Comparison of ENCODE assay signal across 16 cellular contexts in the genomic region with DNA sequence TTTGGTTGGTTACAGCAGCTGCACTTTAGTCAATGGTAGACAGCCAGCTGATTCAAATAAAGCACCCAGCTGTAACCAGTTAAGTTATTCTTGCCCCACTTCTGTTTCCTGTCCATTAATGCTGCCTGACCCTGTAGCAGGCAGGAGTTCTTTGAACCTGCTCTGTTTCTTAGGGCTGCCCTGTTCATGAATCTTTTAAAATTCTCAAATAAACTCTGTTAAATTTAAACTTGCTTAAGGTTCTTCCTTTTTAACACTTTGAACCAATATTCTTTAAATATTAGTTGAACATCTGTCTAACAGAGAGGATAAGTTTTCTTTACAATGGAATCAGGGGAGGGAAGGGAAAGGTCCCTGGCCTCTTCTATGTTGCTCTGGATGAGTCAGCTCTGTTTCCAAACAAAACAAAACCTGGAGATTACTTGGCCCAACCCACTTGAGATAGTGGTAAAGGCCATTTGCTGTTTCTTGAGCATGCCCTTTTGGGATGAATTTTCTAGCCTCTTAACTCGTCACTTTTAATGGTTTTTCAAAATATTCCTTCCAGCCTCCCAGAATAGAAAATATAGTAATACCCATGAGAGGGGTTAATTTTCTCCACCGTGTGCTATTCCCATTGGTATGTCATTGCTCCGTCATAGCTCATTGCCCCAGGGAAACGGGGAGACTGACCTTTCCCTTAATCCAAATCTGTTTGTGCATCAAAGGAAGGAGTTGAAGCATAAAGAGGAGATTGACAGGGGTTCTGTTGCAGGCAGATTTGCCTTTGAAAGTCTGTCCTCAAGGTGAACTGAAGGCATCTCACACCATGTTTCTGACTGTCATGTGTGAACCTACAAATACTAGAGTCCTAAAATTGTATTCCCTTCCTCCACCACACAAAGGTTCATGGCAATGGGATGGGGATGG.
DNase-seq lines count a peak whose midpoint lies in the region; ATAC-seq, FAIRE-seq and TF ChIP-seq lines count a peak whose summit lies in the region.
"Had no signal": no experiment of that assay in that cellular context is flagged by ENCODE, and none has a peak within 500 bp of the region (broad histone marks: within the 10 kb centered on the region; RNA-seq: fewer than 3 reads in every experiment).

No MANE protein-coding gene starts in this region.

- no peak overlapping the region for H2AFZ ChIP-seq in ACC112 (ENCODE audit: low read length, unreplicated experiment)
- H2AFZ ChIP-seq in astrocyte (ENCODE audit: low read depth, low read length), result no peak overlapping the region
- no peak overlapping the region for H2AFZ ChIP-seq in hepatocyte
- no peak overlapping the region for H2AFZ ChIP-seq in H9 (ENCODE audit: low read length)

- TF ChIP-seq POLR2A in vagina (IDR thresholded peaks at IDR 0.05), result no peak

- H3K27ac ChIP-seq in ACC112 (ENCODE audit: low read depth, low read length) (peak overlapping the region; percentile 72), astrocyte (ENCODE audit: low read depth, low read length) (no peak overlapping the region), hepatocyte (peak overlapping the region; percentile 58), vagina (no peak overlapping the region), H9 (ENCODE audit: insufficient read length, low read depth, low read length) (no peak overlapping the region)
- H3K27ac ChIP-seq: lower lobe of right lung had no signal

- no peak overlapping the region for H3K4ac ChIP-seq in H9 (ENCODE audit: low read depth, low read length)

- no peak for FAIRE-seq in astrocyte (lab: Jason Lieb, UNC)

- H3K4me1 ChIP-seq in ACC112 (ENCODE audit: control insufficient read depth, insufficient read depth, low read length, unreplicated experiment) (peaks cover 17% of the 10 kb centered on the region), astrocyte (ENCODE audit: insufficient read depth, low read length) (no peaks in the 10 kb centered on the region), hepatocyte (ENCODE audit: insufficient read depth) (no peaks in the 10 kb centered on the region), vagina (peaks cover 3% of the 10 kb centered on the region), H9 (ENCODE audit: insufficient read depth, low read length) (no peaks in the 10 kb centered on the region)
- H3K4me1 ChIP-seq: lower lobe of right lung had no signal

- no peaks in the 10 kb centered on the region for H3K79me2 ChIP-seq in ACC112 (ENCODE audit: control insufficient read depth, insufficient read depth, low read length, unreplicated experiment)
- no peaks in the 10 kb centered on the region for H3K79me2 ChIP-seq in astrocyte (ENCODE audit: insufficient read depth, low read length)
- no peaks in the 10 kb centered on the region for H3K79me2 ChIP-seq in hepatocyte
- H3K79me2 ChIP-seq in H9 (ENCODE audit: insufficient read depth, low read length), result no peaks in the 10 kb centered on the region

- H3K4me3 Mint-ChIP-seq in HFFc6, result no peak overlapping the region
- no peak overlapping the region for H3K4me3 Mint-ChIP-seq in astrocyte (ENCODE audit: unreplicated experiment)
- H3K4me3 Mint-ChIP-seq in H9, result no peak overlapping the region
- H3K4me3 Mint-ChIP-seq: activated naive CD8-positive, alpha-beta T cell treated with anti-CD3 and anti-CD28 coated beads, Interleukin-2, amount 10 ng/mL, durations not matched to agents 7 days and 5 days; stimulated activated effector memory CD8-positive, alpha-beta T cell treated with anti-CD3 and anti-CD28 coated beads, Interleukin-12 subunit alpha, Interleukin-12 subunit beta, amount 100 ng/mL, for 72 hours; T-helper 2 cell treated with Interferon-gamma antibody and Interleukin-4, amounts not matched to agents 5 μg/mL and 100 μg/mL, for 36 hours had no signal

- no peaks in the 10 kb centered on the region for H3K36me3 Mint-ChIP-seq in HFFc6 (ENCODE audit: low read depth)
- H3K36me3 Mint-ChIP-seq in astrocyte (ENCODE audit: low read depth, unreplicated experiment), result no peaks in the 10 kb centered on the region
- H3K36me3 Mint-ChIP-seq in H9 (ENCODE audit: insufficient read depth in 1 of 3, low read depth in 3 of 3), result no peaks in the 10 kb centered on the region
- H3K36me3 Mint-ChIP-seq: activated naive CD8-positive, alpha-beta T cell treated with anti-CD3 and anti-CD28 coated beads, Interleukin-2, amount 10 ng/mL, durations not matched to agents 7 days and 5 days; stimulated activated effector memory CD8-positive, alpha-beta T cell treated with anti-CD3 and anti-CD28 coated beads, Interleukin-12 subunit alpha, Interleukin-12 subunit beta, amount 100 ng/mL, for 72 hours had no signal

- H4K5ac ChIP-seq in H9 (ENCODE audit: insufficient read length, low read depth, low read length), result no peak overlapping the region

- H3K27me3 ChIP-seq in ACC112 (ENCODE audit: insufficient read depth, low read length), result 0 out of 2 replicates have a peak, but pooled peaks cover 4% of the 10 kb centered on the region
- H3K27me3 ChIP-seq in astrocyte (ENCODE audit: insufficient read depth, low read length), result peaks cover 15% of the 10 kb centered on the region
- H3K27me3 ChIP-seq in hepatocyte, result no peaks in the 10 kb centered on the region
- H3K27me3 ChIP-seq in vagina, result no peaks in the 10 kb centered on the region
- no peaks in the 10 kb centered on the region for H3K27me3 ChIP-seq in H9 (ENCODE audit: insufficient read depth, low read length)

- H3K9ac ChIP-seq in astrocyte (ENCODE audit: low read length), result no peak overlapping the region
- H3K9ac ChIP-seq in H9 (ENCODE audit: extremely low read depth, insufficient read length, low read length), result no peak overlapping the region

- no peak overlapping the region for H2BK15ac ChIP-seq in H9 (ENCODE audit: low read depth, low read length)

- no peak overlapping the region for H3K27ac Mint-ChIP-seq in HFFc6
- no peak overlapping the region for H3K27ac Mint-ChIP-seq in astrocyte (ENCODE audit: unreplicated experiment)
- H3K27ac Mint-ChIP-seq in H9, result no peak overlapping the region; a peak in 1 of 7 replicates
- H3K27ac Mint-ChIP-seq: activated naive CD8-positive, alpha-beta T cell treated with anti-CD3 and anti-CD28 coated beads, Interleukin-2, amount 10 ng/mL, durations not matched to agents 7 days and 5 days; stimulated activated effector memory CD8-positive, alpha-beta T cell treated with anti-CD3 and anti-CD28 coated beads, Interleukin-12 subunit alpha, Interleukin-12 subunit beta, amount 100 ng/mL, for 72 hours; T-helper 2 cell treated with Interferon-gamma antibody and Interleukin-4, amounts not matched to agents 5 μg/mL and 100 μg/mL, for 36 hours had no signal

- WGBS in hepatocyte (ENCODE audit: low lambda C conversion rate, missing lambda C conversion rate), result 62% methylated on average over 4 of the region's 4 CpGs
- WGBS in H9 (ENCODE audit: extremely low coverage, insufficient read length, low lambda C conversion rate), result no CpG with 5 or more reads among the region's 4 CpGs

- no peak overlapping the region for H4K91ac ChIP-seq in H9 (ENCODE audit: insufficient read length, low read depth, low read length)

- H3K9me3 ChIP-seq in astrocyte (ENCODE audit: insufficient read depth, low read depth, low read length) (no peaks in the 10 kb centered on the region), hepatocyte (ENCODE audit: low read depth) (no peaks in the 10 kb centered on the region), vagina (no peaks in the 10 kb centered on the region), H9 (ENCODE audit: control insufficient read depth, low read depth, low read length) (no peaks in the 10 kb centered on the region)
- H3K9me3 ChIP-seq: lower lobe of right lung had no signal

- H3K4me2 ChIP-seq in astrocyte (ENCODE audit: low read length), result no peak overlapping the region
- H3K4me2 ChIP-seq in hepatocyte, result no peak overlapping the region
- no peak overlapping the region for H3K4me2 ChIP-seq in H9 (ENCODE audit: insufficient read depth, insufficient read length, low read length)

- intact Hi-C loops in vagina (cut with DNase I), result no loop called here

- H3K4me3 ChIP-seq in ACC112 (ENCODE audit: low read depth, low read length) (no peak overlapping the region), astrocyte (ENCODE audit: insufficient read depth, low read depth, low read length) (no peak overlapping the region), hepatocyte (no peak overlapping the region), vagina (no peak overlapping the region)
- H3K4me3 ChIP-seq: lower lobe of right lung had no signal

- H3K14ac ChIP-seq in H9 (ENCODE audit: insufficient read depth, low read length), result no peak overlapping the region

- H3K9me2 ChIP-seq in hepatocyte (replicated peaks; ENCODE audit: insufficient read depth), result no peaks in the 10 kb centered on the region

- H3T11ph ChIP-seq in H9 (ENCODE audit: low read length), result no peak overlapping the region

- ATAC-seq in HG03378 (IDR thresholded peaks at IDR 0.05; ENCODE audit: unreplicated experiment) (no peak), HG03139 (IDR thresholded peaks at IDR 0.05; ENCODE audit: unreplicated experiment) (no peak)
- ATAC-seq: lower lobe of right lung; stimulated activated effector memory CD8-positive, alpha-beta T cell treated with anti-CD3 and anti-CD28 coated beads, Interleukin-12 subunit alpha, Interleukin-12 subunit beta, amount 100 ng/mL, for 72 hours had no signal

- no peak overlapping the region for H2BK12ac ChIP-seq in H9 (ENCODE audit: insufficient read length, low read depth, low read length)

- H3K9me3 Mint-ChIP-seq in HFFc6 (no peaks in the 10 kb centered on the region), astrocyte (ENCODE audit: unreplicated experiment) (peaks cover 2% of the 10 kb centered on the region), H9 (no peaks in the 10 kb centered on the region)
- H3K9me3 Mint-ChIP-seq: activated naive CD8-positive, alpha-beta T cell treated with anti-CD3 and anti-CD28 coated beads, Interleukin-2, amount 10 ng/mL, durations not matched to agents 7 days and 5 days; stimulated activated effector memory CD8-positive, alpha-beta T cell treated with anti-CD3 and anti-CD28 coated beads, Interleukin-12 subunit alpha, Interleukin-12 subunit beta, amount 100 ng/mL, for 72 hours; T-helper 2 cell treated with Interferon-gamma antibody and Interleukin-4, amounts not matched to agents 5 μg/mL and 100 μg/mL, for 36 hours had no signal

- no peak overlapping the region for H2BK5ac ChIP-seq in H9 (ENCODE audit: insufficient read length, low read length)

- peaks cover 11% of the 10 kb centered on the region for H3K4me1 Mint-ChIP-seq in HFFc6 (ENCODE audit: low read depth)
- no peaks in the 10 kb centered on the region for H3K4me1 Mint-ChIP-seq in astrocyte (ENCODE audit: low read depth, unreplicated experiment)
- no peaks in the 10 kb centered on the region for H3K4me1 Mint-ChIP-seq in H9
- H3K4me1 Mint-ChIP-seq: activated naive CD8-positive, alpha-beta T cell treated with anti-CD3 and anti-CD28 coated beads, Interleukin-2, amount 10 ng/mL, durations not matched to agents 7 days and 5 days; stimulated activated effector memory CD8-positive, alpha-beta T cell treated with anti-CD3 and anti-CD28 coated beads, Interleukin-12 subunit alpha, Interleukin-12 subunit beta, amount 100 ng/mL, for 72 hours had no signal

- no peak overlapping the region for H4K8ac ChIP-seq in H9 (replicated peaks; ENCODE audit: insufficient read length, low read depth, low read length)

- H4K20me1 ChIP-seq in astrocyte (ENCODE audit: insufficient read depth, low read length) (no peaks in the 10 kb centered on the region), hepatocyte (ENCODE audit: insufficient read depth, poor library complexity, severe bottlenecking) (no peaks in the 10 kb centered on the region), H9 (ENCODE audit: control insufficient read depth, insufficient read depth, insufficient read length) (no peaks in the 10 kb centered on the region)

- H2BK120ac ChIP-seq in H9 (ENCODE audit: low read depth, low read length, poor library complexity, severe bottlenecking), result no peak overlapping the region

- no peak overlapping the region for H3K18ac ChIP-seq in H9 (ENCODE audit: insufficient read length, low read depth, low read length)

- H2BK20ac ChIP-seq in H9 (ENCODE audit: low read depth, low read length, poor library complexity, severe bottlenecking), result no peak overlapping the region

- DNase-seq in HFFc6, result peak; percentile 45
- peak; percentile 22 for DNase-seq in astrocyte (ENCODE audit: low read depth)
- peak; percentile 31 for DNase-seq in hepatocyte (ENCODE audit: low spot score)
- no peak for DNase-seq in vagina (ENCODE audit: extremely low spot score in 2 of 2)
- DNase-seq in H9, result no peak
- DNase-seq: activated naive CD8-positive, alpha-beta T cell treated with anti-CD3 and anti-CD28 coated beads, Interleukin-2, amount 10 ng/mL, durations not matched to agents 7 days and 5 days; DMS79 treated with DMSO at 0.1 percent for 48 hours; head of caudate nucleus; lower lobe of right lung; NCI-H2029 treated with DMSO at 0.1 percent for 48 hours; stimulated activated CD4-positive, alpha-beta T cell treated with anti-CD3 and anti-CD28 coated beads, Interleukin-1b, Interleukin-23, amount 100 ng/mL, for 48 hours had no signal

- H3K36me3 ChIP-seq in ACC112 (ENCODE audit: insufficient read depth, low read length) (no peaks in the 10 kb centered on the region), astrocyte (ENCODE audit: insufficient read depth, low read length) (no peaks in the 10 kb centered on the region), hepatocyte (replicated peaks; ENCODE audit: insufficient read depth, low read depth) (no peaks in the 10 kb centered on the region), vagina (no peaks in the 10 kb centered on the region)
- H3K36me3 ChIP-seq: lower lobe of right lung had no signal

- H3K56ac ChIP-seq in H9 (ENCODE audit: insufficient read length, low read depth, low read length), result no peak overlapping the region

- no peak overlapping the region for H2AK5ac ChIP-seq in H9 (ENCODE audit: insufficient read length, low read length)

- H3K27me3 Mint-ChIP-seq in HFFc6 (ENCODE audit: insufficient read depth) (peaks cover 9% of the 10 kb centered on the region), astrocyte (ENCODE audit: low read depth, unreplicated experiment) (peaks cover 6% of the 10 kb centered on the region), H9 (ENCODE audit: low read depth) (peaks cover 4% of the 10 kb centered on the region; the same call in 1 of the 2 replicates)

- no peak overlapping the region for H3K23ac ChIP-seq in H9 (ENCODE audit: insufficient read length, low read depth, low read length)

- H3K23me2 ChIP-seq in H9 (ENCODE audit: insufficient read length, low read depth, low read length, poor library complexity, severe bottlenecking), result no peaks in the 10 kb centered on the region

- no peaks in the 10 kb centered on the region for H3K79me1 ChIP-seq in H9 (ENCODE audit: insufficient read depth, low read depth, low read length, poor library complexity, severe bottlenecking)

- TF ChIP-seq CTCF in HFFc6 (IDR thresholded peaks at IDR 0.05) (no peak), astrocyte (IDR thresholded peaks at IDR 0.05; ENCODE audit: insufficient read depth, low read depth, low read length) (no peak), hepatocyte (IDR thresholded peaks at IDR 0.05; ENCODE audit: poor library complexity) (no peak), vagina (IDR thresholded peaks at IDR 0.05) (no peak), H9 (conservative IDR thresholded peaks at IDR 0.05) (no peak)

Comparison
In these comparisons a context has a peak if more than half of its experiments do, and no peak if none do; other contexts are left out.
1. H3K27ac ChIP-seq: peak in ACC112 (single experiment) and hepatocyte (single experiment); none in astrocyte (single experiment), vagina (single experiment) and H9 (single experiment).
2. DNase-seq: peak in HFFc6 (single experiment), astrocyte (single experiment) and hepatocyte (single experiment); none in vagina (0 of 2) and H9 (single experiment).